ENCODE assay signal across 15 cellular contexts in genomic region chr5:160504906-160505305, GRCh38.
A peak's percentile ranks its signal among the peaks of the same experiment; 100 is the strongest.
DNase-seq lines count a peak whose midpoint lies in the region; ATAC-seq and TF ChIP-seq lines count a peak whose summit lies in the region.
"Had no signal": no experiment of that assay in that cellular context is flagged by ENCODE, and none has a peak within 500 bp of the region (broad histone marks: within the 10 kb centered on the region; RNA-seq: fewer than 3 reads in every experiment).

No MANE protein-coding gene starts in this region.

- no peaks in the 10 kb centered on the region for H3K4me1 ChIP-seq in aorta (ENCODE audit: control insufficient read depth in 1 of 2, insufficient read depth in 2 of 2, low read length in 2 of 2)
- H3K4me1 ChIP-seq in lower lobe of right lung: peaks cover 5% of the 10 kb centered on the region

- WGBS in aorta, 2 donors: 47 to 52% methylated on average over 2 of the region's 2 CpGs

- H3K9me3 ChIP-seq in aorta (ENCODE audit: control insufficient read depth, low read length) (no peaks in the 10 kb centered on the region), lower lobe of right lung (no peaks in the 10 kb centered on the region)

- DNase-seq in natural killer cell treated with Interleukin-12 subunit alpha and Interleukin-12 subunit beta and Interleukin-15 and Interleukin-18, amount 100 ng/mL, for 72 hours (ENCODE audit: low spot score): no peak
- DNase-seq in natural killer cell (no peak), immature natural killer cell (no peak), aorta (no peak), NCI-H1930 (lab: John Stamatoyannopoulos, UW) (no peak), lower lobe of right lung (no peak)
- DNase-seq in T-helper 2 cell treated with Interferon-gamma antibody and Interleukin-4, amounts not matched to agents 5 μg/mL and 100 μg/mL, for 36 hours (ENCODE audit: low spot score): no peak
- DNase-seq: Kasumi-1; NCI-H187 treated with DMSO at 0.1 percent for 48 hours; NCI-H2171; NCI-H446 treated with DMSO at 0.1 percent for 48 hours; NK-92 treated with Interleukin-12 subunit alpha and Interleukin-12 subunit beta, amount 100 ng/mL, for 24 hours; SHP77 had no signal

- H3K4me3 ChIP-seq in aorta (ENCODE audit: low read length in 2 of 2) (no peak overlapping the region), lower lobe of right lung (no peak overlapping the region)

- peaks cover 50% of the 10 kb centered on the region in 2 donors for H3K4me1 Mint-ChIP-seq in natural killer cell treated with Interleukin-12 subunit alpha and Interleukin-12 subunit beta and Interleukin-15 and Interleukin-18, amount 100 ng/mL, for 72 hours (ENCODE audit: low read depth in 2 of 2)
- peaks cover 29 to 40% of the 10 kb centered on the region in 2 donors for H3K4me1 Mint-ChIP-seq in natural killer cell
- peaks cover 48% of the 10 kb centered on the region for H3K4me1 Mint-ChIP-seq in T-helper 2 cell treated with Interferon-gamma antibody and Interleukin-4, amounts not matched to agents 5 μg/mL and 100 μg/mL, for 36 hours (ENCODE audit: low read depth)
- peaks cover 26 to 38% of the 10 kb centered on the region in 2 donors for H3K4me1 Mint-ChIP-seq in immature natural killer cell

- ATAC-seq in natural killer cell treated with Interleukin-12 subunit alpha and Interleukin-12 subunit beta and Interleukin-15 and Interleukin-18, amount 100 ng/mL, for 72 hours: peak in 1 of 2 donors; percentile 21
- ATAC-seq in natural killer cell: no peak
- peak; percentile 20 for ATAC-seq in aorta (ENCODE audit: low FRiP score)
- no peak for ATAC-seq in lower lobe of right lung
- ATAC-seq in GM21529 (IDR thresholded peaks at IDR 0.05; ENCODE audit: unreplicated experiment): no peak

- no peaks in the 10 kb centered on the region for H3K9me3 Mint-ChIP-seq in natural killer cell treated with Interleukin-12 subunit alpha and Interleukin-12 subunit beta and Interleukin-15 and Interleukin-18, amount 100 ng/mL, for 72 hours
- H3K9me3 Mint-ChIP-seq in natural killer cell (no peaks in the 10 kb centered on the region), immature natural killer cell (no peaks in the 10 kb centered on the region)
- H3K9me3 Mint-ChIP-seq in T-helper 2 cell treated with Interferon-gamma antibody and Interleukin-4, amounts not matched to agents 5 μg/mL and 100 μg/mL, for 36 hours: no peaks in the 10 kb centered on the region

- peak overlapping the region; percentile 70 to 82 for H3K27ac Mint-ChIP-seq in natural killer cell treated with Interleukin-12 subunit alpha and Interleukin-12 subunit beta and Interleukin-15 and Interleukin-18, amount 100 ng/mL, for 72 hours
- H3K27ac Mint-ChIP-seq in natural killer cell: peak overlapping the region in 1 of 2 donors; percentile 85
- H3K27ac Mint-ChIP-seq in T-helper 2 cell treated with Interferon-gamma antibody and Interleukin-4, amounts not matched to agents 5 μg/mL and 100 μg/mL, for 36 hours: peak overlapping the region; percentile 91
- peak overlapping the region in 4 of 6 donors; percentile 30 to 81 (median 58) for H3K27ac Mint-ChIP-seq in immature natural killer cell

- H3K27ac ChIP-seq in aorta (ENCODE audit: low read depth in 1 of 2, low read length in 2 of 2): no peak overlapping the region
- no peak overlapping the region for H3K27ac ChIP-seq in lower lobe of right lung

- H3K36me3 ChIP-seq in aorta (ENCODE audit: control insufficient read depth in 1 of 2, insufficient read depth in 2 of 2, low read length in 1 of 2) (no peaks in the 10 kb centered on the region), lower lobe of right lung (no peaks in the 10 kb centered on the region)

- peaks cover 0 to 3% of the 10 kb centered on the region in 2 donors for H3K27me3 Mint-ChIP-seq in natural killer cell treated with Interleukin-12 subunit alpha and Interleukin-12 subunit beta and Interleukin-15 and Interleukin-18, amount 100 ng/mL, for 72 hours
- H3K27me3 Mint-ChIP-seq in natural killer cell (ENCODE audit: low read depth in 2 of 2) (peaks cover 0 to 3% of the 10 kb centered on the region in 2 donors), immature natural killer cell (ENCODE audit: low read depth in 3 of 3) (peaks cover 2 to 8% (median 3%) of the 10 kb centered on the region in 3 donors)
- no peaks in the 10 kb centered on the region for H3K27me3 Mint-ChIP-seq in T-helper 2 cell treated with Interferon-gamma antibody and Interleukin-4, amounts not matched to agents 5 μg/mL and 100 μg/mL, for 36 hours (ENCODE audit: low read depth)

- no peaks in the 10 kb centered on the region for H3K36me3 Mint-ChIP-seq in natural killer cell treated with Interleukin-12 subunit alpha and Interleukin-12 subunit beta and Interleukin-15 and Interleukin-18, amount 100 ng/mL, for 72 hours
- H3K36me3 Mint-ChIP-seq in natural killer cell (no peaks in the 10 kb centered on the region), immature natural killer cell (no peaks in the 10 kb centered on the region)
- H3K36me3 Mint-ChIP-seq in T-helper 2 cell treated with Interferon-gamma antibody and Interleukin-4, amounts not matched to agents 5 μg/mL and 100 μg/mL, for 36 hours (ENCODE audit: low read depth): no peaks in the 10 kb centered on the region
- H3K36me3 Mint-ChIP-seq: CD14-positive monocyte had no signal

- H3K4me3 Mint-ChIP-seq in natural killer cell treated with Interleukin-12 subunit alpha and Interleukin-12 subunit beta and Interleukin-15 and Interleukin-18, amount 100 ng/mL, for 72 hours: no peak overlapping the region
- no peak overlapping the region for H3K4me3 Mint-ChIP-seq in natural killer cell
- no peak overlapping the region for H3K4me3 Mint-ChIP-seq in T-helper 2 cell treated with Interferon-gamma antibody and Interleukin-4, amounts not matched to agents 5 μg/mL and 100 μg/mL, for 36 hours
- no peak overlapping the region for H3K4me3 Mint-ChIP-seq in immature natural killer cell
- H3K4me3 Mint-ChIP-seq: CD14-positive monocyte had no signal

- intact Hi-C loops in natural killer cell (cut with micrococcal nuclease) (no loop called here), aorta (cut with DNase I) (no loop called here), lower lobe of right lung (cut with DNase I) (no loop called here)

- TF ChIP-seq CTCF in natural killer cell (IDR thresholded peaks at IDR 0.05) (no peak), lower lobe of right lung (IDR thresholded peaks at IDR 0.05) (no peak)

- H3K27me3 ChIP-seq in aorta (ENCODE audit: control insufficient read depth in 1 of 2, insufficient read depth in 2 of 2, low read length in 1 of 2): no peaks in the 10 kb centered on the region
- no peaks in the 10 kb centered on the region for H3K27me3 ChIP-seq in lower lobe of right lung (ENCODE audit: low read depth)
